17 cellular contexts compared by ENCODE assay signal in genomic region chr2:10675126-10675525, GRCh38. TPM values are rescaled to one million over a fixed set of nuclear protein-coding genes. Genes with fewer than 3 reads are reported as not detected.
DNase-seq lines count a peak whose midpoint lies in the region; ATAC-seq and TF ChIP-seq lines count a peak whose summit lies in the region.
"Had no signal": no experiment of that assay in that cellular context is flagged by ENCODE, and none has a peak within 500 bp of the region (broad histone marks: within the 10 kb centered on the region; RNA-seq: fewer than 3 reads in every experiment).

No MANE protein-coding gene starts in this region.

- peaks cover 17% of the 10 kb centered on the region for H3K4me1 ChIP-seq in Loucy (ENCODE audit: insufficient read depth, low read length, poor library complexity, severe bottlenecking)
- H3K4me1 ChIP-seq: BE2C had no signal

- peak overlapping the region; percentile 19 for H3K4me3 ChIP-seq in Loucy (ENCODE audit: low read length, poor library complexity, severe bottlenecking)

- no peak for TF ChIP-seq CTCF in Loucy (conservative IDR thresholded peaks at IDR 0.05; ENCODE audit: low read length)

- H3K9me3 Mint-ChIP-seq in stimulated activated naive CD8-positive, alpha-beta T cell treated with anti-CD3 and anti-CD28 coated beads, Interleukin-15, amount 100 ng/mL, for 72 hours = no peaks in the 10 kb centered on the region
- H3K9me3 Mint-ChIP-seq in activated CD4-positive, alpha-beta memory T cell treated with anti-CD3 and anti-CD28 coated beads, Interleukin-2, amount 10 ng/mL, durations not matched to agents 7 days and 5 days = no peaks in the 10 kb centered on the region
- H3K9me3 Mint-ChIP-seq: H9 had no signal

- no peaks in the 10 kb centered on the region for H3K79me2 ChIP-seq in Loucy (ENCODE audit: insufficient read depth, low read length)

- no peak for DNase-seq in stimulated activated naive CD8-positive, alpha-beta T cell treated with anti-CD3 and anti-CD28 coated beads, Interleukin-15, amount 100 ng/mL, for 72 hours
- no peak for DNase-seq in stimulated activated naive CD8-positive, alpha-beta T cell treated with anti-CD3 and anti-CD28 coated beads, Interleukin-15, Interleukin-2, amounts not matched to agents 100 U/mL and 50 U/mL, for 24 hours
- DNase-seq in activated CD4-positive, alpha-beta memory T cell treated with anti-CD3 and anti-CD28 coated beads, Interleukin-2, amount 10 ng/mL, durations not matched to agents 7 days and 5 days = no peak
- DNase-seq in NCI-H69 (lab: John Stamatoyannopoulos, UW) (no peak), islet precursor cell (no peak)
- DNase-seq: BE2C, DMS 273 treated with DMSO at 0.1 percent for 48 hours, EL, H9, NCI-H1092, NCI-H1694, NCI-H2107, NCI-H345, NCI-H748 treated with DMSO at 0.1 percent for 48 hours had no signal

- CTCF ChIA-PET in activated CD4-positive, alpha-beta memory T cell treated with anti-CD3 and anti-CD28 coated beads, Interleukin-2, amount 10 ng/mL, durations not matched to agents 7 days and 5 days (lab: Charles Lee) = interaction anchor here (0.7 to 1.5 kb wide), 5 partner anchors 11 to 550 kb away, joined by 3 to 4 read pairs (median 4); partner anchors contain the start of gene NOL10

- H2AFZ ChIP-seq in Loucy (ENCODE audit: low read length) = no peak overlapping the region

- ATAC-seq in stimulated activated naive CD8-positive, alpha-beta T cell treated with anti-CD3 and anti-CD28 coated beads, Interleukin-15, amount 100 ng/mL, for 72 hours = no peak
- no peak for ATAC-seq in stimulated activated naive CD8-positive, alpha-beta T cell treated with anti-CD3 and anti-CD28 coated beads, Interleukin-15, Interleukin-2, amounts not matched to agents 100 U/mL and 50 U/mL, for 24 hours
- ATAC-seq in GM18858 (IDR thresholded peaks at IDR 0.05; ENCODE audit: unreplicated experiment) = no peak

- no peaks in the 10 kb centered on the region for H4K20me1 ChIP-seq in Loucy (ENCODE audit: insufficient read depth, low read length, poor library complexity, severe bottlenecking)

- no peaks in the 10 kb centered on the region for H3K9me3 ChIP-seq in Loucy (ENCODE audit: insufficient read depth, low read depth, low read length)
- H3K9me3 ChIP-seq: BE2C had no signal

- H3K4me3 Mint-ChIP-seq in stimulated activated naive CD8-positive, alpha-beta T cell treated with anti-CD3 and anti-CD28 coated beads, Interleukin-15, amount 100 ng/mL, for 72 hours = no peak overlapping the region
- no peak overlapping the region for H3K4me3 Mint-ChIP-seq in activated CD4-positive, alpha-beta memory T cell treated with anti-CD3 and anti-CD28 coated beads, Interleukin-2, amount 10 ng/mL, durations not matched to agents 7 days and 5 days
- H3K4me3 Mint-ChIP-seq: H9 had no signal

- H3K27ac Mint-ChIP-seq in stimulated activated naive CD8-positive, alpha-beta T cell treated with anti-CD3 and anti-CD28 coated beads, Interleukin-15, amount 100 ng/mL, for 72 hours = peak overlapping the region; percentile 18 to 59
- H3K27ac Mint-ChIP-seq in activated CD4-positive, alpha-beta memory T cell treated with anti-CD3 and anti-CD28 coated beads, Interleukin-2, amount 10 ng/mL, durations not matched to agents 7 days and 5 days = peak overlapping the region; percentile 16
- H3K27ac Mint-ChIP-seq: H9 had no signal

- H3K4me1 Mint-ChIP-seq in stimulated activated naive CD8-positive, alpha-beta T cell treated with anti-CD3 and anti-CD28 coated beads, Interleukin-15, amount 100 ng/mL, for 72 hours = peaks cover 23% of the 10 kb centered on the region
- peaks cover 25% of the 10 kb centered on the region for H3K4me1 Mint-ChIP-seq in activated CD4-positive, alpha-beta memory T cell treated with anti-CD3 and anti-CD28 coated beads, Interleukin-2, amount 10 ng/mL, durations not matched to agents 7 days and 5 days
- H3K4me1 Mint-ChIP-seq: H9 had no signal

- peaks cover 19% of the 10 kb centered on the region; the same call in 1 of the 2 replicates for H3K36me3 ChIP-seq in Loucy (ENCODE audit: insufficient read depth, low read length)

- H3K9me2 ChIP-seq in Loucy (replicated peaks; ENCODE audit: low read depth, low read length) = no peaks in the 10 kb centered on the region

- POLR2A ChIA-PET in activated CD4-positive, alpha-beta memory T cell treated with anti-CD3 and anti-CD28 coated beads, Interleukin-2, amount 10 ng/mL, durations not matched to agents 7 days and 5 days (lab: Charles Lee) = interaction anchor here (0.8 to 4.1 kb wide), 2 partner anchors 10 to 14 kb away, joined by 5 to 18 read pairs; partner anchors contain the start of gene NOL10

- no peaks in the 10 kb centered on the region for H3K27me3 ChIP-seq in Loucy (ENCODE audit: insufficient read depth, low read length, poor library complexity, severe bottlenecking)
- H3K27me3 ChIP-seq: BE2C had no signal

- peak overlapping the region; percentile 65 for H3K4me2 ChIP-seq in Loucy (ENCODE audit: low read depth, low read length, poor library complexity, severe bottlenecking)

- H3F3A ChIP-seq in Loucy (ENCODE audit: low read depth) = no peaks in the 10 kb centered on the region

- peak overlapping the region; percentile 10 for H3K9ac ChIP-seq in Loucy (ENCODE audit: low read depth, low read length, poor library complexity, severe bottlenecking)

- H3K27me3 Mint-ChIP-seq in stimulated activated naive CD8-positive, alpha-beta T cell treated with anti-CD3 and anti-CD28 coated beads, Interleukin-15, amount 100 ng/mL, for 72 hours = no peaks in the 10 kb centered on the region
- H3K27me3 Mint-ChIP-seq in activated CD4-positive, alpha-beta memory T cell treated with anti-CD3 and anti-CD28 coated beads, Interleukin-2, amount 10 ng/mL, durations not matched to agents 7 days and 5 days = no peaks in the 10 kb centered on the region

- peaks cover 11% of the 10 kb centered on the region for H3K36me3 Mint-ChIP-seq in activated CD4-positive, alpha-beta memory T cell treated with anti-CD3 and anti-CD28 coated beads, Interleukin-2, amount 10 ng/mL, durations not matched to agents 7 days and 5 days (ENCODE audit: low read depth)

RNA-seq across cellular contexts. Expression of gene NOL10, which starts 14.6 kb away (rescaled TPM):
- 10 to 100 TPM; 19.5 to 21.9 TPM for total RNA-seq in activated CD4-positive, alpha-beta memory T cell treated with anti-CD3 and anti-CD28 coated beads, Interleukin-2, amount 10 ng/mL, durations not matched to agents 7 days and 5 days

RNA-seq across cellular contexts. Expression of gene ATP6V1C2, which starts 46.3 kb away (rescaled TPM):
- total RNA-seq in activated CD4-positive, alpha-beta memory T cell treated with anti-CD3 and anti-CD28 coated beads, Interleukin-2, amount 10 ng/mL, durations not matched to agents 7 days and 5 days = not detected
- total RNA-seq: LHCN-M2 had no signal
